ENCODE assay signal across 27 cellular contexts in the genomic region with DNA sequence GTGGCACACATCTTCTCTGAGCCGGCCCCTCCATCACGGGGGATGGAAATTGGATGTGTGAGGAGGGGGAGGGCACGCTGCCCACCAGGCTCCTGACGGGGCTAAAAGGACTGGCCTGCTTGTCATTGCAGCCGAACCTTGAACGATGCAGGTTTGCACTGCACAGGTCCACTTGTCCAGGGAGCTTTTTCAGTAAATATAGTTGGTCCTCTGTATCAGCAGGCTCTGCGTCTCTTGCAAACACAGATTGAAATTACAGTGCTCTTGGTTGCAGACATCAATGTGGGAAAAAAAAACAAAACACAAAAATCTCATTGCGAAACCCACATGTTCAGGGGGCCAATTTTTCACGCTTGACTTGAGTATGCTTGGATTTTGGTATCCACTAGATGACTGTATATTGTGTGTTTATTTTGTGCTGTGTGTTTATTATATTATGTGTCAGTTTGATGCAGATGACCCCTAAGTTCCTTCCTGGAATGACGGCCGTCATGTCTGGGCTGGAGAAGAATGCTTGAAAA. TPM values are rescaled to one million over a fixed set of nuclear protein-coding genes. Genes with fewer than 3 reads are reported as not detected.
DNase-seq lines count a peak whose midpoint lies in the region; ATAC-seq and TF ChIP-seq lines count a peak whose summit lies in the region.
"Had no signal": no experiment of that assay in that cellular context is flagged by ENCODE, and none has a peak within 500 bp of the region (broad histone marks: within the 10 kb centered on the region; RNA-seq: fewer than 3 reads in every experiment).

No MANE protein-coding gene starts in this region.

- no peak for TF ChIP-seq CTCF in MCF 10A (IDR thresholded peaks at IDR 0.05; ENCODE audit: unreplicated experiment)
- TF ChIP-seq CTCF in mammary epithelial cell (conservative IDR thresholded peaks at IDR 0.05 in 1 of 2, IDR thresholded peaks at IDR 0.05 in 1 of 2; ENCODE audit: extremely low read depth in 1 of 2, insufficient read depth in 1 of 2, low read depth in 1 of 2, low read length in 2 of 2) = no peak
- no peak for TF ChIP-seq CTCF in astrocyte of the spinal cord (IDR thresholded peaks at IDR 0.05; ENCODE audit: low read depth, low read length)
- TF ChIP-seq CTCF in type B pancreatic cell (conservative IDR thresholded peaks at IDR 0.05) = no peak
- TF ChIP-seq CTCF in CD14-positive monocyte (IDR thresholded peaks at IDR 0.05) = no peak

- H3K36me3 Mint-ChIP-seq in MCF 10A (ENCODE audit: insufficient read depth, unreplicated experiment) (peaks cover 32% of the 10 kb centered on the region), type B pancreatic cell (peaks cover 10% of the 10 kb centered on the region), CD14-positive monocyte (peaks cover 56 to 63% of the 10 kb centered on the region in 2 donors)

- H3K79me2 ChIP-seq in mammary epithelial cell (ENCODE audit: insufficient read depth, low read length) = no peaks in the 10 kb centered on the region

- no peak overlapping the region for H3K4me3 Mint-ChIP-seq in MCF 10A (ENCODE audit: unreplicated experiment)
- H3K4me3 Mint-ChIP-seq in type B pancreatic cell = no peak overlapping the region
- no peak overlapping the region for H3K4me3 Mint-ChIP-seq in CD14-positive monocyte
- H3K4me3 Mint-ChIP-seq: activated naive CD8-positive, alpha-beta T cell treated with anti-CD3 and anti-CD28 coated beads, Interleukin-2, amount 50 U/mL, for 24 hours had no signal

- no peak for ATAC-seq in HG02885 (IDR thresholded peaks at IDR 0.05; ENCODE audit: poor library complexity, unreplicated experiment)
- ATAC-seq: activated naive CD8-positive, alpha-beta T cell treated with anti-CD3 and anti-CD28 coated beads, Interleukin-2, amount 50 U/mL, for 24 hours; gastroesophageal sphincter; lower lobe of right lung; stimulated activated naive CD8-positive, alpha-beta T cell treated with anti-CD3 and anti-CD28 coated beads, Interleukin-15, Interleukin-2, amounts not matched to agents 100 U/mL and 50 U/mL, for 24 hours had no signal

- H3K27ac Mint-ChIP-seq in MCF 10A (ENCODE audit: low read depth, unreplicated experiment) (no peak overlapping the region), type B pancreatic cell (no peak overlapping the region), CD14-positive monocyte (no peak overlapping the region)
- H3K27ac Mint-ChIP-seq: activated naive CD8-positive, alpha-beta T cell treated with anti-CD3 and anti-CD28 coated beads, Interleukin-2, amount 50 U/mL, for 24 hours had no signal

- dilution Hi-C loops in mammary epithelial cell (cut with HindIII; ENCODE audit: low sequenced_read_pairs) = no loop called here

- no peaks in the 10 kb centered on the region for H3K9me3 ChIP-seq in mammary epithelial cell (replicated peaks; ENCODE audit: insufficient read depth, low read length)
- H3K9me3 ChIP-seq: BE2C, gastroesophageal sphincter, lower lobe of right lung, neutrophil, tibial nerve had no signal

- peak; percentile 82 for DNase-seq in MCF 10A (ENCODE audit: unreplicated experiment)
- no peak for DNase-seq in mammary epithelial cell
- DNase-seq in astrocyte of the spinal cord (ENCODE audit: low read depth, low spot score) = peak; percentile 63
- peak; percentile 90 for DNase-seq in fibroblast of peridontal ligament (ENCODE audit: extremely low read depth)
- peak; percentile 42 for DNase-seq in type B pancreatic cell (ENCODE audit: extremely low spot score, unreplicated experiment)
- no peak for DNase-seq in CD14-positive monocyte (ENCODE audit: low spot score)
- DNase-seq in KG1 (lab: John Stamatoyannopoulos, UW) = no peak
- DNase-seq: activated CD4-positive, alpha-beta T cell treated with anti-CD3 and anti-CD28 coated beads, Interleukin-2, amount 50 U/mL, for 48 hours; activated CD4-positive, CD25-positive, alpha-beta regulatory T cell; activated effector memory CD4-positive, alpha-beta T cell treated with Interleukin-2 at 50 U/mL for 16 hours; activated naive CD8-positive, alpha-beta T cell treated with anti-CD3 and anti-CD28 coated beads, Interleukin-2, amount 50 U/mL, for 24 hours; BE2C; Calu3; erythroblast; kidney; lower lobe of right lung; MV-4-11; NCI-H69; stimulated activated CD4-positive, alpha-beta T cell treated with anti-CD3 and anti-CD28 coated beads, Interleukin-4, amount 100 ng/mL, for 24 hours; stimulated activated naive CD8-positive, alpha-beta T cell treated with anti-CD3 and anti-CD28 coated beads, Interleukin-15, Interleukin-2, amounts not matched to agents 100 U/mL and 50 U/mL, for 24 hours; SW 1271 had no signal

- no peaks in the 10 kb centered on the region for H4K20me1 ChIP-seq in mammary epithelial cell (ENCODE audit: insufficient read depth, low read length)

- H3K4me2 ChIP-seq in mammary epithelial cell (ENCODE audit: insufficient read depth, low read depth, low read length) = no peak overlapping the region

- CTCF ChIA-PET in MCF 10A (lab: Yijun Ruan, JAX) = no interaction called here
- CTCF ChIA-PET in mammary epithelial cell (lab: Charles Lee; ENCODE audit: low non-redundant PET) = no interaction called here

- H3K4me3 ChIP-seq in mammary epithelial cell (replicated peaks in 1 of 3; ENCODE audit: insufficient read depth in 1 of 3, low read depth in 2 of 3, low read length in 3 of 3) (no peak overlapping the region), astrocyte of the spinal cord (ENCODE audit: low read depth, low read length) (no peak overlapping the region)
- H3K4me3 ChIP-seq: cardiac muscle cell, gastroesophageal sphincter, lower lobe of right lung, tibial nerve had no signal

- peaks cover 16% of the 10 kb centered on the region for H3K4me1 ChIP-seq in mammary epithelial cell (ENCODE audit: insufficient read depth, low read length)
- H3K4me1 ChIP-seq: BE2C, gastroesophageal sphincter, lower lobe of right lung, tibial nerve had no signal

- no TSS peak for BruUV-seq in MCF 10A (replicated peaks; lab: Mats Ljungman, UMichigan)
- no TSS peak for BruUV-seq in mammary epithelial cell (replicated peaks; lab: Mats Ljungman, UMichigan)

- intact Hi-C loops in MCF 10A (cut with micrococcal nuclease) (no loop called here), mammary epithelial cell (cut with micrococcal nuclease) (no loop called here), CD14-positive monocyte (cut with micrococcal nuclease) (no loop called here)

- POLR2A ChIA-PET in MCF 10A (lab: Yijun Ruan, JAX) = no interaction called here

- H3K4me1 Mint-ChIP-seq in MCF 10A (ENCODE audit: insufficient read depth, unreplicated experiment) (peaks cover 6% of the 10 kb centered on the region), type B pancreatic cell (ENCODE audit: unreplicated experiment) (no peaks in the 10 kb centered on the region), CD14-positive monocyte (no peaks in the 10 kb centered on the region)

- H2AFZ ChIP-seq in mammary epithelial cell (ENCODE audit: low read depth, low read length) = no peak overlapping the region

- 82% methylated on average over 11 of the region's 11 CpGs for WGBS in mammary epithelial cell (ENCODE audit: low coverage, missing lambda C conversion rate)

- H3K27ac ChIP-seq in mammary epithelial cell (ENCODE audit: insufficient read depth, low read depth, low read length) = no peak overlapping the region
- H3K27ac ChIP-seq: 22Rv1, cardiac muscle cell, gastroesophageal sphincter, lower lobe of right lung, neutrophil, tibial nerve had no signal

- H3K9ac ChIP-seq in mammary epithelial cell (ENCODE audit: insufficient read depth, low read length) = no peak overlapping the region

- H3K27me3 Mint-ChIP-seq in MCF 10A (ENCODE audit: insufficient read depth, unreplicated experiment) (no peaks in the 10 kb centered on the region), type B pancreatic cell (no peaks in the 10 kb centered on the region), CD14-positive monocyte (ENCODE audit: low read depth in 3 of 3) (no peaks in the 10 kb centered on the region)
- H3K27me3 Mint-ChIP-seq: activated naive CD8-positive, alpha-beta T cell treated with anti-CD3 and anti-CD28 coated beads, Interleukin-2, amount 50 U/mL, for 24 hours had no signal

- peaks cover 5% of the 10 kb centered on the region for H3K36me3 ChIP-seq in mammary epithelial cell (ENCODE audit: insufficient read depth, low read length)
- H3K36me3 ChIP-seq: BE2C had no signal

- H3K9me3 Mint-ChIP-seq in MCF 10A (ENCODE audit: unreplicated experiment) (no peaks in the 10 kb centered on the region), type B pancreatic cell (no peaks in the 10 kb centered on the region), CD14-positive monocyte (peaks cover 0 to 10% (median 1%) of the 10 kb centered on the region in 7 donors)
- H3K9me3 Mint-ChIP-seq: activated naive CD8-positive, alpha-beta T cell treated with anti-CD3 and anti-CD28 coated beads, Interleukin-2, amount 50 U/mL, for 24 hours had no signal

- H3K27me3 ChIP-seq in mammary epithelial cell (ENCODE audit: insufficient read depth, low read length) = no peaks in the 10 kb centered on the region
- H3K27me3 ChIP-seq: BE2C, cardiac muscle cell, gastroesophageal sphincter, neutrophil, tibial nerve had no signal

- in situ Hi-C loops in mammary epithelial cell (cut with MboI; ENCODE audit: low sequenced_read_pairs in 2 of 2) (no loop called here), astrocyte of the spinal cord (cut with HindIII; ENCODE audit: low sequenced_read_pairs) (no loop called here)

RNA-seq across cellular contexts. Expression of gene ERMARD, which starts 29.2 kb away (rescaled TPM):
- total RNA-seq in MCF 10A (2022) (42.8 and 51.7 TPM in 2 replicates), mammary epithelial cell (10 to 100 TPM; 19.2 to 32.4 TPM), type B pancreatic cell (ENCODE audit: low replicate concordance) (18.6 and 32.1 TPM in 2 replicates)
- polyA plus RNA-seq in mammary epithelial cell (22.4 TPM), CD14-positive monocyte (10 to 100 TPM; 10.6 to 11.2 TPM)
- 1.7 TPM for polyA minus RNA-seq in mammary epithelial cell

RNA-seq across cellular contexts. Expression of gene DYNLT2, which starts 29.3 kb away (rescaled TPM):
- total RNA-seq in MCF 10A (2022) (0.79 and 1.3 TPM in 2 replicates), mammary epithelial cell (under 1 TPM; 0.67 to 0.80 TPM), type B pancreatic cell (ENCODE audit: low replicate concordance) (2.1 and 2.6 TPM in 2 replicates)
- polyA plus RNA-seq in mammary epithelial cell (0.17 TPM), CD14-positive monocyte (under 1 TPM; 0.19 to 0.86 TPM)
- polyA minus RNA-seq in mammary epithelial cell = not detected

RNA-seq across cellular contexts. Expression of gene PHF10, which starts 56.3 kb away (rescaled TPM):
- 27.2 and 34.9 TPM in 2 replicates for total RNA-seq in MCF 10A (2022)
- total RNA-seq in mammary epithelial cell = 10 to 100 TPM; 11.3 to 25.4 TPM
- 13.5 TPM for polyA plus RNA-seq in mammary epithelial cell
- 6.7 TPM for polyA minus RNA-seq in mammary epithelial cell
- total RNA-seq in type B pancreatic cell (ENCODE audit: low replicate concordance) = 44.5 and 59.9 TPM in 2 replicates
- 1 to 10 TPM; 7.3 to 8.1 TPM for polyA plus RNA-seq in CD14-positive monocyte

Comparison
In these comparisons a context has a peak if more than half of its experiments do, and no peak if none do; other contexts are left out.
1. DNase-seq: peak in MCF 10A (single experiment), astrocyte of the spinal cord (single experiment), fibroblast of peridontal ligament (single experiment) and type B pancreatic cell (single experiment); none in mammary epithelial cell (single experiment), CD14-positive monocyte (single experiment) and KG1 (single experiment).